In the genomic region with DNA sequence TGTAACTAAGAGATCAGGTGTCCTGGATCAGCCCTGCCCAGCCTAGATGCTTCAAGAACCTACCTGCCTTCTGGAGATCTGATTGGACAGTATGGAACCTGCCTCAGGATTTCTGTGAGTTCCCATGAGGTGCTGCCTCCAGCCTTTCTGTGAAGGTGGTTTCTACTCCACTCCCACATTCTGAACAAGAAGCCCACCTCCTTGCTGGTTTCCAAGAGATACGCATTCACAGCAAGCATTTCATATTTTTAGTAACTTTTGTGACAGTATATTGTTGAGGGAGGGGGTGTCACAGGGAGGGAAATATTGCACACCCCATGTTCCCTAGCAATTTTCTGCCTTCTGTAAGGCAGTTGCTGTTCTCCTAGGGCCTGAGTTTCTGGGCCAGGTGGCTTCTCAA, we compare ENCODE assay signal across 29 cellular contexts.
"Had no signal": no experiment of that assay in that cellular context is flagged by ENCODE, and none has a peak within 500 bp of the region (broad histone marks: within the 10 kb centered on the region; RNA-seq: fewer than 3 reads in every experiment).

No MANE protein-coding gene starts in this region.

- H3K27ac Mint-ChIP-seq: activated B cell treated with CpG ODN at 0.5 μM for 24 hours; activated CD4-positive, alpha-beta memory T cell treated with anti-CD3 and anti-CD28 coated beads for 36 hours; activated CD4-positive, alpha-beta T cell treated with anti-CD3 and anti-CD28 coated beads for 36 hours; activated CD4-positive, alpha-beta T cell treated with anti-CD3 and anti-CD28 coated beads, Interleukin-2, amount 10 ng/mL, durations not matched to agents 24 days and 14 days; activated CD8-positive, alpha-beta memory T cell treated with anti-CD3 and anti-CD28 coated beads, Interleukin-2, amount 10 ng/mL, durations not matched to agents 7 days and 5 days; activated CD8-positive, alpha-beta T cell treated with anti-CD3 and anti-CD28 coated beads, Interleukin-2, amount 10 ng/mL, durations not matched to agents 7 days and 5 days; activated naive CD4-positive, alpha-beta T cell treated with anti-CD3 and anti-CD28 coated beads, Interleukin-2, amount 10 ng/mL, durations not matched to agents 7 days and 5 days; activated naive CD4-positive, alpha-beta T cell treated with anti-CD3 and anti-CD28 coated beads, Interleukin-2, amount 50 U/mL, for 72 hours; activated naive CD8-positive, alpha-beta T cell treated with anti-CD3 and anti-CD28 coated beads, Interleukin-2, amount 10 ng/mL, durations not matched to agents 7 days and 5 days; activated T-cell treated with anti-CD3 and anti-CD28 coated beads, Interleukin-2, amount 50 U/mL, for 72 hours; effector memory CD8-positive, alpha-beta T cell; T-cell; T-helper 1 cell treated with Interleukin-12 subunit alpha and Interleukin-12 subunit beta and Interleukin-4 antibody, amounts not matched to agents 30 μg/mL and 1 μg/mL, for 36 hours had no signal

- H3K4me1 Mint-ChIP-seq: activated B cell treated with CpG ODN at 0.5 μM for 24 hours; activated CD4-positive, alpha-beta T cell treated with anti-CD3 and anti-CD28 coated beads for 36 hours; activated CD4-positive, alpha-beta T cell treated with anti-CD3 and anti-CD28 coated beads, Interleukin-2, amount 10 ng/mL, durations not matched to agents 24 days and 14 days; activated CD8-positive, alpha-beta memory T cell treated with anti-CD3 and anti-CD28 coated beads, Interleukin-2, amount 10 ng/mL, durations not matched to agents 7 days and 5 days; activated naive CD4-positive, alpha-beta T cell treated with anti-CD3 and anti-CD28 coated beads, Interleukin-2, amount 10 ng/mL, durations not matched to agents 7 days and 5 days; activated naive CD8-positive, alpha-beta T cell treated with anti-CD3 and anti-CD28 coated beads, Interleukin-2, amount 10 ng/mL, durations not matched to agents 7 days and 5 days; T-cell had no signal

- DNase-seq: activated B cell treated with CpG ODN at 0.5 μM for 24 hours; activated CD4-positive, alpha-beta memory T cell treated with anti-CD3 and anti-CD28 coated beads for 36 hours; activated CD4-positive, alpha-beta T cell treated with anti-CD3 and anti-CD28 coated beads for 36 hours; activated CD4-positive, alpha-beta T cell treated with anti-CD3 and anti-CD28 coated beads, Interleukin-2, amount 10 ng/mL, durations not matched to agents 24 days and 14 days; activated CD4-positive, CD25-positive, alpha-beta regulatory T cell treated with anti-CD3 and anti-CD28 coated beads, Interleukin-2, amount 50 U/mL, for 72 hours; activated CD8-positive, alpha-beta memory T cell treated with anti-CD3 and anti-CD28 coated beads, Interleukin-2, amount 10 ng/mL, durations not matched to agents 7 days and 5 days; activated CD8-positive, alpha-beta memory T cell treated with anti-CD3 and anti-CD28 coated beads, Interleukin-2, amount 50 U/mL, for 4 hours; activated CD8-positive, alpha-beta T cell treated with anti-CD3 and anti-CD28 coated beads, Interleukin-2, amount 10 ng/mL, durations not matched to agents 7 days and 5 days; activated gamma-delta T cell; activated naive CD4-positive, alpha-beta T cell; activated naive CD4-positive, alpha-beta T cell treated with anti-CD3 and anti-CD28 coated beads, Interleukin-2, amount 10 ng/mL, durations not matched to agents 7 days and 5 days; activated naive CD8-positive, alpha-beta T cell treated with anti-CD3 and anti-CD28 coated beads, Interleukin-2, amount 10 ng/mL, durations not matched to agents 7 days and 5 days; activated T-cell treated with anti-CD3 and anti-CD28 coated beads, Interleukin-2, amount 50 U/mL, for 1 hour; activated T-cell treated with anti-CD3 and anti-CD28 coated beads, Interleukin-2, amount 50 U/mL, for 72 hours; body of pancreas; cortex of kidney; dermis blood vessel endothelial cell; effector CD4-positive, alpha-beta T cell; effector memory CD8-positive, alpha-beta T cell; esophagus squamous epithelium; foreskin melanocyte; heart right ventricle; T-cell; T-helper 9 cell; WERI-Rb-1 had no signal

- H3K4me3 Mint-ChIP-seq: activated B cell treated with CpG ODN at 0.5 μM for 24 hours; activated CD4-positive, alpha-beta memory T cell treated with anti-CD3 and anti-CD28 coated beads for 36 hours; activated CD4-positive, alpha-beta T cell treated with anti-CD3 and anti-CD28 coated beads for 36 hours; activated CD4-positive, alpha-beta T cell treated with anti-CD3 and anti-CD28 coated beads, Interleukin-2, amount 10 ng/mL, durations not matched to agents 24 days and 14 days; activated CD8-positive, alpha-beta memory T cell treated with anti-CD3 and anti-CD28 coated beads, Interleukin-2, amount 10 ng/mL, durations not matched to agents 7 days and 5 days; activated CD8-positive, alpha-beta T cell treated with anti-CD3 and anti-CD28 coated beads, Interleukin-2, amount 10 ng/mL, durations not matched to agents 7 days and 5 days; activated naive CD4-positive, alpha-beta T cell treated with anti-CD3 and anti-CD28 coated beads, Interleukin-2, amount 10 ng/mL, durations not matched to agents 7 days and 5 days; activated naive CD8-positive, alpha-beta T cell treated with anti-CD3 and anti-CD28 coated beads, Interleukin-2, amount 10 ng/mL, durations not matched to agents 7 days and 5 days; activated T-cell treated with anti-CD3 and anti-CD28 coated beads, Interleukin-2, amount 50 U/mL, for 72 hours; effector memory CD8-positive, alpha-beta T cell; T-cell; T-helper 1 cell treated with Interleukin-12 subunit alpha and Interleukin-12 subunit beta and Interleukin-4 antibody, amounts not matched to agents 30 μg/mL and 1 μg/mL, for 36 hours had no signal

- H3K36me3 ChIP-seq: WERI-Rb-1 had no signal

- H3K36me3 Mint-ChIP-seq: activated CD4-positive, alpha-beta memory T cell treated with anti-CD3 and anti-CD28 coated beads for 36 hours; activated CD8-positive, alpha-beta memory T cell treated with anti-CD3 and anti-CD28 coated beads, Interleukin-2, amount 10 ng/mL, durations not matched to agents 7 days and 5 days; activated naive CD4-positive, alpha-beta T cell treated with anti-CD3 and anti-CD28 coated beads, Interleukin-2, amount 10 ng/mL, durations not matched to agents 7 days and 5 days; activated naive CD4-positive, alpha-beta T cell treated with anti-CD3 and anti-CD28 coated beads, Interleukin-2, amount 50 U/mL, for 72 hours; activated naive CD8-positive, alpha-beta T cell treated with anti-CD3 and anti-CD28 coated beads, Interleukin-2, amount 10 ng/mL, durations not matched to agents 7 days and 5 days; T-cell had no signal

- H3K9me3 ChIP-seq: body of pancreas, esophagus squamous epithelium, gastroesophageal sphincter, heart right ventricle had no signal

- H3K4me3 ChIP-seq: body of pancreas, esophagus squamous epithelium, gastroesophageal sphincter, heart right ventricle had no signal

- H3K27me3 ChIP-seq: body of pancreas, esophagus squamous epithelium, gastroesophageal sphincter, heart right ventricle had no signal

- H3K9me3 Mint-ChIP-seq: activated B cell treated with CpG ODN at 0.5 μM for 24 hours; activated CD4-positive, alpha-beta memory T cell treated with anti-CD3 and anti-CD28 coated beads for 36 hours; activated CD4-positive, alpha-beta T cell treated with anti-CD3 and anti-CD28 coated beads, Interleukin-2, amount 10 ng/mL, durations not matched to agents 24 days and 14 days; activated naive CD4-positive, alpha-beta T cell treated with anti-CD3 and anti-CD28 coated beads, Interleukin-2, amount 10 ng/mL, durations not matched to agents 7 days and 5 days; activated naive CD4-positive, alpha-beta T cell treated with anti-CD3 and anti-CD28 coated beads, Interleukin-2, amount 50 U/mL, for 72 hours; activated naive CD8-positive, alpha-beta T cell treated with anti-CD3 and anti-CD28 coated beads, Interleukin-2, amount 10 ng/mL, durations not matched to agents 7 days and 5 days; activated T-cell treated with anti-CD3 and anti-CD28 coated beads, Interleukin-2, amount 50 U/mL, for 72 hours; effector memory CD8-positive, alpha-beta T cell; T-cell; T-helper 1 cell treated with Interleukin-12 subunit alpha and Interleukin-12 subunit beta and Interleukin-4 antibody, amounts not matched to agents 30 μg/mL and 1 μg/mL, for 36 hours had no signal

- H3K27ac ChIP-seq: body of pancreas, epithelial cell of prostate, esophagus squamous epithelium, gastroesophageal sphincter, heart right ventricle, WERI-Rb-1 had no signal
